27 cellular contexts compared by ENCODE assay signal in genomic region chr16:85413713-85414663, GRCh38.
DNase-seq lines count a peak whose midpoint lies in the region; TF ChIP-seq lines count a peak whose summit lies in the region.
"Had no signal": no experiment of that assay in that cellular context is flagged by ENCODE, and none has a peak within 500 bp of the region (broad histone marks: within the 10 kb centered on the region; RNA-seq: fewer than 3 reads in every experiment).

No MANE protein-coding gene starts in this region.

- no peak for TF ChIP-seq CTCF in right atrium auricular region (IDR thresholded peaks at IDR 0.05)

- H3K4me3 Mint-ChIP-seq in activated naive CD8-positive, alpha-beta T cell treated with anti-CD3 and anti-CD28 coated beads for 36 hours, result no peak overlapping the region
- H3K4me3 Mint-ChIP-seq: activated naive CD8-positive, alpha-beta T cell; H9; neural crest cell; T-helper 1 cell treated with Interleukin-12 subunit alpha and Interleukin-12 subunit beta and Interleukin-4 antibody, amounts not matched to agents 30 μg/mL and 1 μg/mL, for 36 hours had no signal

- no peak overlapping the region for H3K4me3 ChIP-seq in right atrium auricular region
- H3K4me3 ChIP-seq: cardiac muscle cell, colonic mucosa, hepatocyte, SK-N-MC, smooth muscle cell, tibial nerve had no signal

- H3K27me3 Mint-ChIP-seq in activated naive CD8-positive, alpha-beta T cell treated with anti-CD3 and anti-CD28 coated beads for 36 hours, result no peaks in the 10 kb centered on the region
- H3K27me3 Mint-ChIP-seq: activated naive CD8-positive, alpha-beta T cell had no signal

- H3K36me3 Mint-ChIP-seq in activated naive CD8-positive, alpha-beta T cell treated with anti-CD3 and anti-CD28 coated beads for 36 hours, result no peaks in the 10 kb centered on the region
- H3K36me3 Mint-ChIP-seq: activated naive CD8-positive, alpha-beta T cell had no signal

- peak; percentile 31 for DNase-seq in cardiac septum (ENCODE audit: low spot score)
- no peak for DNase-seq in right atrium auricular region (ENCODE audit: low spot score)
- DNase-seq in NAMALWA (ENCODE audit: low spot score), result peak; percentile 56
- peak; percentile 36 for DNase-seq in activated naive CD8-positive, alpha-beta T cell treated with anti-CD3 and anti-CD28 coated beads for 36 hours
- peak; percentile 58 for DNase-seq in posterior vena cava (ENCODE audit: low spot score)
- DNase-seq in SW 1271 (lab: John Stamatoyannopoulos, UW), result no peak
- no peak for DNase-seq in midbrain (lab: John Stamatoyannopoulos, UW)
- DNase-seq: activated CD4-positive, alpha-beta T cell treated with anti-CD3 and anti-CD28 coated beads for 1 hour; C1 segment of cervical spinal cord; colonic mucosa; effector CD4-positive, alpha-beta T cell; H9; KBM-7; mammary epithelial cell; NCI-H1092 treated with DMSO at 0.1 percent for 48 hours; NCI-H187; NCI-H510A; RPMI8226 had no signal

- no peaks in the 10 kb centered on the region for H3K9me3 ChIP-seq in right atrium auricular region
- H3K9me3 ChIP-seq: colonic mucosa, tibial nerve had no signal

- no peaks in the 10 kb centered on the region for H3K27me3 ChIP-seq in right atrium auricular region
- H3K27me3 ChIP-seq: cardiac muscle cell, colonic mucosa, hepatocyte, tibial nerve had no signal

- H3K4me1 ChIP-seq in right atrium auricular region, result peaks cover 0 to 12% of the 10 kb centered on the region in 2 donors
- H3K4me1 ChIP-seq: colonic mucosa, parathyroid adenoma had no signal

- intact Hi-C loops in cardiac septum (cut with DNase I) (no loop called here), posterior vena cava (cut with DNase I) (no loop called here)

- H3K9me3 Mint-ChIP-seq in activated naive CD8-positive, alpha-beta T cell treated with anti-CD3 and anti-CD28 coated beads for 36 hours, result peaks cover 5% of the 10 kb centered on the region
- H3K9me3 Mint-ChIP-seq: neural crest cell had no signal

- peaks cover 14% of the 10 kb centered on the region for H3K4me1 Mint-ChIP-seq in activated naive CD8-positive, alpha-beta T cell treated with anti-CD3 and anti-CD28 coated beads for 36 hours

- H3K27ac Mint-ChIP-seq in activated naive CD8-positive, alpha-beta T cell treated with anti-CD3 and anti-CD28 coated beads for 36 hours, result peak overlapping the region; percentile 4
- H3K27ac Mint-ChIP-seq: activated naive CD8-positive, alpha-beta T cell; H9; T-helper 1 cell treated with Interleukin-12 subunit alpha and Interleukin-12 subunit beta and Interleukin-4 antibody, amounts not matched to agents 30 μg/mL and 1 μg/mL, for 36 hours had no signal

- no peak overlapping the region for H3K27ac ChIP-seq in right atrium auricular region
- H3K27ac ChIP-seq: cardiac muscle cell, colonic mucosa, hepatocyte, parathyroid adenoma, SK-N-MC, tibial nerve had no signal

- H3K36me3 ChIP-seq in right atrium auricular region, result no peaks in the 10 kb centered on the region
- H3K36me3 ChIP-seq: cardiac muscle cell, colonic mucosa had no signal

Comparison
In these comparisons a context has a peak if more than half of its experiments do, and no peak if none do; other contexts are left out.
1. DNase-seq: peak in cardiac septum (single experiment), NAMALWA (single experiment), activated naive CD8-positive, alpha-beta T cell treated with anti-CD3 and anti-CD28 coated beads for 36 hours (single experiment) and posterior vena cava (single experiment); none in right atrium auricular region (single experiment), SW 1271 (0 of 2) and midbrain (single experiment).